In genomic region chr1:91827094-91828006, GRCh38 we compare ENCODE assay signal across 13 cellular contexts. TPM values are rescaled to one million over a fixed set of nuclear protein-coding genes. Genes with fewer than 3 reads are reported as not detected.
DNase-seq lines count a peak whose midpoint lies in the region; ATAC-seq and TF ChIP-seq lines count a peak whose summit lies in the region.
"Had no signal": no experiment of that assay in that cellular context is flagged by ENCODE, and none has a peak within 500 bp of the region (broad histone marks: within the 10 kb centered on the region; RNA-seq: fewer than 3 reads in every experiment).

No MANE protein-coding gene starts in this region.

- H3K36me3 Mint-ChIP-seq in Calu3 (ENCODE audit: insufficient read depth, unreplicated experiment), result peaks cover 18% of the 10 kb centered on the region
- H3K36me3 Mint-ChIP-seq in nephron (ENCODE audit: low read depth), result peaks cover 2% of the 10 kb centered on the region

- H3K4me3 Mint-ChIP-seq in Calu3 (ENCODE audit: low read depth, unreplicated experiment) (peak overlapping the region; percentile 60), nephron (no peak overlapping the region)
- H3K4me3 Mint-ChIP-seq: activated T-cell treated with anti-CD3 and anti-CD28 coated beads, Interleukin-2, amount 50 U/mL, for 72 hours; T-helper 1 cell treated with Interleukin-12 subunit alpha and Interleukin-12 subunit beta and Interleukin-4 antibody, amounts not matched to agents 30 μg/mL and 1 μg/mL, for 36 hours had no signal

- DNase-seq in Calu3 (peak; percentile 87), Panc1 (ENCODE audit: low read depth, low spot score) (no peak), Right ventricle myocardium inferior (ENCODE audit: missing footprints) (no peak), iPS-NIHi11 (ENCODE audit: low spot score) (no peak), NCI-H2081 (lab: John Stamatoyannopoulos, UW) (no peak), OCI-LY7 (ENCODE audit: low spot score) (no peak), A172 (ENCODE audit: low spot score) (no peak)
- DNase-seq: activated T-cell treated with anti-CD3 and anti-CD28 coated beads, Interleukin-2, amount 50 U/mL, for 72 hours; CD4-positive, CD25-positive, alpha-beta regulatory T cell; NCI-H1417 had no signal

- CTCF ChIA-PET in Calu3 (lab: Charles Lee), result interaction anchor here (0.5 to 2.0 kb wide), 10 partner anchors 8 to 963 kb away, joined by 3 to 9 read pairs (median 3); no protein-coding TSS in a partner anchor
- CTCF ChIA-PET in Panc1 (lab: Charles Lee), result no interaction called here
- CTCF ChIA-PET in OCI-LY7 (lab: Charles Lee; ENCODE audit: unreplicated experiment), result no interaction called here

- no peaks in the 10 kb centered on the region for H3K9me2 ChIP-seq in OCI-LY7 (ENCODE audit: insufficient read depth, low read length)

- peak overlapping the region in 1 of 2 experiments; percentile 9; a peak in 1 of 4 replicates for H3K4me3 ChIP-seq in Panc1 (ENCODE audit: low read depth in 2 of 2, low read length in 2 of 2)
- H3K4me3 ChIP-seq in OCI-LY7 (ENCODE audit: low read depth, low read length, poor library complexity, severe bottlenecking), result no peak overlapping the region
- H3K4me3 ChIP-seq: coronary artery had no signal

- H3K4me1 Mint-ChIP-seq in Calu3 (ENCODE audit: low read depth, unreplicated experiment), result peaks cover 47% of the 10 kb centered on the region
- H3K4me1 Mint-ChIP-seq in nephron, result peaks cover 37% of the 10 kb centered on the region

- no peaks in the 10 kb centered on the region for H3K9me3 Mint-ChIP-seq in Calu3 (ENCODE audit: low read depth, unreplicated experiment)
- H3K9me3 Mint-ChIP-seq in nephron, result no peaks in the 10 kb centered on the region
- H3K9me3 Mint-ChIP-seq: activated T-cell treated with anti-CD3 and anti-CD28 coated beads, Interleukin-2, amount 50 U/mL, for 72 hours; CD4-positive, CD25-positive, alpha-beta regulatory T cell; T-helper 1 cell treated with Interleukin-12 subunit alpha and Interleukin-12 subunit beta and Interleukin-4 antibody, amounts not matched to agents 30 μg/mL and 1 μg/mL, for 36 hours had no signal

- H3K4me1 ChIP-seq in Panc1 (ENCODE audit: control insufficient read depth, insufficient read depth, low read length) (peaks cover 28% of the 10 kb centered on the region), OCI-LY7 (ENCODE audit: insufficient read depth, low read length, poor library complexity, severe bottlenecking) (no peaks in the 10 kb centered on the region)

- ATAC-seq in Panc1, result peak; percentile 55
- peak; percentile 80 for ATAC-seq in Right ventricle myocardium inferior

- TF ChIP-seq CTCF in Calu3 (IDR thresholded peaks at IDR 0.05; ENCODE audit: unreplicated experiment) (no peak), Panc1 (IDR thresholded peaks at IDR 0.05) (no peak), nephron (IDR thresholded peaks at IDR 0.05; ENCODE audit: unreplicated experiment in 3 of 3) (no peak), OCI-LY7 (conservative IDR thresholded peaks at IDR 0.05; ENCODE audit: low read length) (no peak)

- intact Hi-C loops in Calu3 (cut with micrococcal nuclease; ENCODE audit: unreplicated experiment), result loop anchor here (1.0 to 10.0 kb wide), 4 partner anchors 56 to 305 kb away; no protein-coding TSS in a partner anchor
- intact Hi-C loops in Panc1 (cut with micrococcal nuclease; ENCODE audit: unreplicated experiment), result no loop called here
- intact Hi-C loops in Right ventricle myocardium inferior (cut with DNase I), result loop anchor here (2.0 to 5.0 kb wide), 2 partner anchors 59 to 245 kb away; partner anchors contain the start of gene TGFBR3
- intact Hi-C loops in OCI-LY7 (cut with micrococcal nuclease; ENCODE audit: unreplicated experiment), result no loop called here

- no peaks in the 10 kb centered on the region for H3K79me2 ChIP-seq in OCI-LY7 (ENCODE audit: insufficient read depth, low read depth, low read length)

- POLR2A ChIA-PET in Panc1 (lab: Charles Lee), result no interaction called here
- POLR2A ChIA-PET in OCI-LY7 (lab: Charles Lee), result interaction anchor here (0.7 kb wide), 1 partner anchor 148 kb away, joined by 3 read pairs; no protein-coding TSS in a partner anchor

- H3K36me3 ChIP-seq in Panc1 (ENCODE audit: control insufficient read depth, insufficient read depth, low read length), result no peaks in the 10 kb centered on the region
- no peaks in the 10 kb centered on the region for H3K36me3 ChIP-seq in OCI-LY7 (ENCODE audit: insufficient read depth, low read length)

- no peaks in the 10 kb centered on the region for H4K20me1 ChIP-seq in OCI-LY7 (ENCODE audit: insufficient read depth, low read length)

- no peak overlapping the region for H3K4me2 ChIP-seq in OCI-LY7 (ENCODE audit: low read length)

- in situ Hi-C loops in Panc1 (cut with HindIII; ENCODE audit: low pct_unique_long_range_greater_than_20kb, low sequenced_read_pairs), result no loop called here

- H3K27me3 Mint-ChIP-seq in Calu3 (ENCODE audit: unreplicated experiment) (no peaks in the 10 kb centered on the region), nephron (ENCODE audit: low read depth) (no peaks in the 10 kb centered on the region)
- H3K27me3 Mint-ChIP-seq: CD4-positive, CD25-positive, alpha-beta regulatory T cell had no signal

- no peaks in the 10 kb centered on the region for H3K27me3 ChIP-seq in Panc1 (ENCODE audit: control insufficient read depth, insufficient read depth, low read length)

- peak overlapping the region; percentile 87 for H3K27ac Mint-ChIP-seq in Calu3 (ENCODE audit: unreplicated experiment)
- peak overlapping the region; percentile 19 to 64 (median 53) for H3K27ac Mint-ChIP-seq in nephron
- H3K27ac Mint-ChIP-seq: activated T-cell treated with anti-CD3 and anti-CD28 coated beads, Interleukin-2, amount 50 U/mL, for 72 hours; T-helper 1 cell treated with Interleukin-12 subunit alpha and Interleukin-12 subunit beta and Interleukin-4 antibody, amounts not matched to agents 30 μg/mL and 1 μg/mL, for 36 hours had no signal

- peak overlapping the region; percentile 32 for H3K27ac ChIP-seq in Panc1 (ENCODE audit: low read length)
- no peak overlapping the region for H3K27ac ChIP-seq in OCI-LY7 (ENCODE audit: low read depth, low read length, poor library complexity, severe bottlenecking)
- H3K27ac ChIP-seq: coronary artery had no signal

- BruUV-seq in Calu3 (replicated peaks; lab: Mats Ljungman, UMichigan) (no TSS peak), Panc1 (replicated peaks; lab: Mats Ljungman, UMichigan) (no TSS peak), OCI-LY7 (replicated peaks; lab: Mats Ljungman, UMichigan) (no TSS peak)

- H3K9me3 ChIP-seq in Panc1 (ENCODE audit: control insufficient read depth, insufficient read depth, low read depth, low read length) (no peaks in the 10 kb centered on the region), OCI-LY7 (ENCODE audit: low read length) (no peaks in the 10 kb centered on the region)

- no peak overlapping the region for H2AFZ ChIP-seq in OCI-LY7 (ENCODE audit: low read length)

RNA-seq across cellular contexts. Expression of gene TGFBR3, which starts 58.6 kb away (rescaled TPM):
- total RNA-seq in Calu3 (2022) (7.7 and 10.8 TPM in 2 replicates), Panc1 (2021; ENCODE audit: unreplicated experiment) (14.5 TPM), Right ventricle myocardium inferior (36.3 TPM), OCI-LY7 (2022) (not detected in 2 replicates)
- polyA plus RNA-seq in Panc1 (2012; ENCODE audit: insufficient read length), result 4.3 TPM
- not detected in 2 replicates for total RNA-seq in OCI-LY7 (2014; rRNA removed; shearing (Covaris generic))
- 1.8 and 9.5 TPM in 2 replicates for total RNA-seq in A172 (2014; rRNA removed; shearing (Covaris generic))

Comparison
In these comparisons a context has a peak if more than half of its experiments do, and no peak if none do; other contexts are left out.
1. intact Hi-C loops: an anchor here in Calu3 (1.0 to 10.0 kb wide) and Right ventricle myocardium inferior (2.0 to 5.0 kb wide); none called in Panc1 and OCI-LY7.